18 cellular contexts compared by ENCODE assay signal in genomic region chr15:42062284-42062806, GRCh38. TPM values are rescaled to one million over a fixed set of nuclear protein-coding genes. Genes with fewer than 3 reads are reported as not detected.
DNase-seq lines count a peak whose midpoint lies in the region; ATAC-seq and TF ChIP-seq lines count a peak whose summit lies in the region.
"Had no signal": no experiment of that assay in that cellular context is flagged by ENCODE, and none has a peak within 500 bp of the region (broad histone marks: within the 10 kb centered on the region; RNA-seq: fewer than 3 reads in every experiment).

No MANE protein-coding gene starts in this region.

- no peaks in the 10 kb centered on the region for H3K36me3 Mint-ChIP-seq in osteocyte (ENCODE audit: unreplicated experiment)
- H3K36me3 Mint-ChIP-seq: CD4-positive, CD25-positive, alpha-beta regulatory T cell had no signal

- H3K27ac ChIP-seq in colonic mucosa (no peak overlapping the region), vagina (no peak overlapping the region)
- H3K27ac ChIP-seq: GM23248, HL-60 had no signal

- ATAC-seq in HG03520 (IDR thresholded peaks at IDR 0.05; ENCODE audit: unreplicated experiment): no peak

- H3K4me1 ChIP-seq in colonic mucosa (no peaks in the 10 kb centered on the region), vagina (peaks cover under 1% of the 10 kb centered on the region)
- H3K4me1 ChIP-seq: BE2C, HAP-1 had no signal

- H3K4me3 ChIP-seq in colonic mucosa (no peak overlapping the region), vagina (no peak overlapping the region)
- H3K4me3 ChIP-seq: GM23248, HAP-1 had no signal

- no peak overlapping the region for H3K4me3 Mint-ChIP-seq in osteocyte (ENCODE audit: unreplicated experiment)
- H3K4me3 Mint-ChIP-seq: CD4-positive, CD25-positive, alpha-beta regulatory T cell; CD8-positive, alpha-beta memory T cell had no signal

- intact Hi-C loops in colonic mucosa (cut with DNase I) (no loop called here), vagina (cut with DNase I) (no loop called here)

- H3K9me3 Mint-ChIP-seq in osteocyte (ENCODE audit: unreplicated experiment): no peaks in the 10 kb centered on the region

- peaks cover 2% of the 10 kb centered on the region for H3K4me1 Mint-ChIP-seq in osteocyte (ENCODE audit: unreplicated experiment)

- no peak overlapping the region for H3K9ac ChIP-seq in colonic mucosa (ENCODE audit: low read depth in 2 of 2, low read length in 2 of 2)
- H3K9ac ChIP-seq: GM23248 had no signal

- H3K9me3 ChIP-seq in colonic mucosa (no peaks in the 10 kb centered on the region), vagina (no peaks in the 10 kb centered on the region)
- H3K9me3 ChIP-seq: BE2C, HAP-1 had no signal

- no peak overlapping the region for H3K27ac Mint-ChIP-seq in osteocyte (ENCODE audit: unreplicated experiment)
- H3K27ac Mint-ChIP-seq: CD4-positive, CD25-positive, alpha-beta regulatory T cell had no signal

- DNase-seq in colonic mucosa (peak; percentile 9), islet precursor cell (peak; percentile 41), osteocyte (ENCODE audit: extremely low spot score, unreplicated experiment) (peak; percentile 70), vagina (ENCODE audit: extremely low spot score in 2 of 2) (peak; percentile 37 to 77), SW 1271 (lab: John Stamatoyannopoulos, UW) (no peak)
- no peak for DNase-seq in activated CD4-positive, CD25-positive, alpha-beta regulatory T cell (lab: John Stamatoyannopoulos, UW)
- DNase-seq: ACHN; BE2C; C1 segment of cervical spinal cord; CD4-positive, CD25-positive, alpha-beta regulatory T cell; CD8-positive, alpha-beta memory T cell; COR-L47; GM23248 had no signal

- H3K27me3 Mint-ChIP-seq in osteocyte (ENCODE audit: unreplicated experiment): peaks cover 40% of the 10 kb centered on the region

- H3K36me3 ChIP-seq in colonic mucosa: no peaks in the 10 kb centered on the region
- H3K36me3 ChIP-seq in vagina: no peaks in the 10 kb centered on the region
- H3K36me3 ChIP-seq: BE2C, HAP-1 had no signal

- H3K27me3 ChIP-seq in colonic mucosa (no peaks in the 10 kb centered on the region), vagina (no peaks in the 10 kb centered on the region)

- TF ChIP-seq CTCF in colonic mucosa (IDR thresholded peaks at IDR 0.05): no peak
- TF ChIP-seq CTCF in osteocyte (IDR thresholded peaks at IDR 0.05): no peak
- TF ChIP-seq CTCF in vagina (IDR thresholded peaks at IDR 0.05): no peak

- TF ChIP-seq POLR2A in vagina (IDR thresholded peaks at IDR 0.05): no peak

RNA-seq across cellular contexts. Expression of gene PLA2G4D, which starts 32.0 kb away (rescaled TPM):
- total RNA-seq in colonic mucosa (under 1 TPM; 0.24 to 0.27 TPM), osteocyte (not detected in 2 replicates), vagina (26.5 TPM)
- total RNA-seq: CD4-positive, CD25-positive, alpha-beta regulatory T cell; CD8-positive, alpha-beta memory T cell; GM23248; H4; HT1080 had no signal

RNA-seq across cellular contexts. Expression of gene PLA2G4E, which starts 41.5 kb away (rescaled TPM):
- under 1 TPM in 1 of 2 donors, not detected in 1; 0.67 TPM for total RNA-seq in colonic mucosa
- total RNA-seq in osteocyte: not detected in 2 replicates
- total RNA-seq in vagina: 8.8 TPM
- total RNA-seq: CD4-positive, CD25-positive, alpha-beta regulatory T cell; CD8-positive, alpha-beta memory T cell; GM23248; H4; HT1080 had no signal

Comparison
In these comparisons a context has a peak if more than half of its experiments do, and no peak if none do; other contexts are left out.
1. DNase-seq: peak in colonic mucosa (single experiment), islet precursor cell (single experiment), osteocyte (single experiment) and vagina (2 of 2); none in activated CD4-positive, CD25-positive, alpha-beta regulatory T cell (0 of 4) and SW 1271 (0 of 2).
2. RNA of gene PLA2G4D, which starts 32.0 kb away (total RNA-seq): 26.5 TPM in vagina (single experiment); 0.24 to 0.27 TPM in colonic mucosa and not detected in osteocyte; every median in the first group is over 10 times any median in the second.